In genomic region chr4:15712214-15712613, GRCh38 we compare ENCODE assay signal across 34 cellular contexts.
"Had no signal": no experiment of that assay in that cellular context is flagged by ENCODE, and none has a peak within 500 bp of the region (broad histone marks: within the 10 kb centered on the region; RNA-seq: fewer than 3 reads in every experiment).

No MANE protein-coding gene starts in this region.

- H3K9me3 Mint-ChIP-seq: activated CD4-positive, alpha-beta memory T cell treated with anti-CD3 and anti-CD28 coated beads, Interleukin-2, amount 10 ng/mL, durations not matched to agents 7 days and 5 days; activated CD4-positive, alpha-beta T cell treated with anti-CD3 and anti-CD28 coated beads, Interleukin-2, amount 10 ng/mL, durations not matched to agents 7 days and 5 days; activated naive CD4-positive, alpha-beta T cell treated with anti-CD3 and anti-CD28 coated beads, Interleukin-2, amount 10 ng/mL, durations not matched to agents 7 days and 5 days; activated naive CD4-positive, alpha-beta T cell treated with anti-CD3 and anti-CD28 coated beads, Interleukin-2, amount 50 U/mL, for 24 hours; activated T-cell treated with anti-CD3 and anti-CD28 coated beads, Interleukin-2, amount 50 U/mL, for 4 hours; activated T-helper 2 cell treated with anti-CD3 and anti-CD28 coated beads, Interferon-gamma antibody, Interleukin-2, Interleukin-4, amounts not matched to agents 10 μg/mL and 5 μg/mL and 100 μg/mL, durations not matched to agents 14 hours and 24 hours and 36 hours; brain; central memory CD8-positive, alpha-beta T cell; T-helper 1 cell treated with Interleukin-12 subunit alpha and Interleukin-12 subunit beta and Interleukin-4 antibody, amounts not matched to agents 30 μg/mL and 1 μg/mL, for 36 hours; T-helper 2 cell treated with Interferon-gamma antibody and Interleukin-4, amounts not matched to agents 5 μg/mL and 100 μg/mL, for 36 hours; WTC11 had no signal

- H3K27ac ChIP-seq: ascending aorta, cardiac muscle cell, VCaP had no signal

- H3K27me3 ChIP-seq: ascending aorta, cardiac muscle cell had no signal

- ATAC-seq: activated CD4-positive, CD25-positive, alpha-beta regulatory T cell treated with anti-CD3 and anti-CD28 coated beads, Interleukin-2, amount 50 U/mL, for 24 hours; activated CD8-positive, alpha-beta memory T cell treated with anti-CD3 and anti-CD28 coated beads, Interleukin-2, amount 10 ng/mL, durations not matched to agents 7 days and 5 days; activated CD8-positive, alpha-beta T cell treated with anti-CD3 and anti-CD28 coated beads, Interleukin-2, amount 10 ng/mL, durations not matched to agents 7 days and 5 days; activated T-cell treated with anti-CD3 and anti-CD28 coated beads, Interleukin-2, amount 50 U/mL, for 4 hours; WTC11 had no signal

- H3K9me3 ChIP-seq: ascending aorta had no signal

- H3K36me3 Mint-ChIP-seq: activated CD8-positive, alpha-beta memory T cell treated with anti-CD3 and anti-CD28 coated beads, Interleukin-2, amount 10 ng/mL, durations not matched to agents 7 days and 5 days; activated naive CD4-positive, alpha-beta T cell treated with anti-CD3 and anti-CD28 coated beads, Interleukin-2, amount 10 ng/mL, durations not matched to agents 7 days and 5 days; activated naive CD4-positive, alpha-beta T cell treated with anti-CD3 and anti-CD28 coated beads, Interleukin-2, amount 50 U/mL, for 24 hours; brain; WTC11 had no signal

- H3K4me3 ChIP-seq: ascending aorta, cardiac muscle cell had no signal

- DNase-seq: activated CD4-positive, alpha-beta memory T cell treated with anti-CD3 and anti-CD28 coated beads, Interleukin-2, amount 10 ng/mL, durations not matched to agents 7 days and 5 days; activated CD4-positive, alpha-beta T cell treated with anti-CD3 and anti-CD28 coated beads for 1 hour; activated CD4-positive, alpha-beta T cell treated with anti-CD3 and anti-CD28 coated beads for 4 hours; activated CD4-positive, alpha-beta T cell treated with anti-CD3 and anti-CD28 coated beads, Interleukin-2, amount 10 ng/mL, durations not matched to agents 7 days and 5 days; activated CD4-positive, alpha-beta T cell treated with anti-CD3 and anti-CD28 coated beads, Interleukin-2, amount 50 U/mL, for 48 hours; activated CD4-positive, CD25-positive, alpha-beta regulatory T cell; activated CD8-positive, alpha-beta memory T cell treated with anti-CD3 and anti-CD28 coated beads for 24 hours; activated CD8-positive, alpha-beta memory T cell treated with anti-CD3 and anti-CD28 coated beads, Interleukin-2, amount 10 ng/mL, durations not matched to agents 7 days and 5 days; activated CD8-positive, alpha-beta memory T cell treated with anti-CD3 and anti-CD28 coated beads, Interleukin-2, amount 50 U/mL, for 48 hours; activated CD8-positive, alpha-beta T cell treated with anti-CD3 and anti-CD28 coated beads, Interleukin-2, amount 10 ng/mL, durations not matched to agents 7 days and 5 days; activated effector memory CD4-positive, alpha-beta T cell treated with Interleukin-2 at 50 U/mL for 16 hours; activated gamma-delta T cell; activated naive CD4-positive, alpha-beta T cell treated with anti-CD3 and anti-CD28 coated beads, Interleukin-2, amount 10 ng/mL, durations not matched to agents 7 days and 5 days; activated naive CD4-positive, alpha-beta T cell treated with Interleukin-2 at 50 U/mL for 16 hours; activated T-cell treated with anti-CD3 and anti-CD28 coated beads, Interleukin-2, amount 50 U/mL, for 4 hours; amygdala; anterior cingulate cortex; caudate nucleus; cerebellar nuclear complex; T-helper 1 cell; T-helper 2 cell; T-helper 9 cell had no signal

- H3K27ac Mint-ChIP-seq: activated CD4-positive, alpha-beta memory T cell treated with anti-CD3 and anti-CD28 coated beads, Interleukin-2, amount 10 ng/mL, durations not matched to agents 7 days and 5 days; activated CD4-positive, alpha-beta T cell treated with anti-CD3 and anti-CD28 coated beads, Interleukin-2, amount 10 ng/mL, durations not matched to agents 7 days and 5 days; activated CD8-positive, alpha-beta memory T cell treated with anti-CD3 and anti-CD28 coated beads, Interleukin-2, amount 10 ng/mL, durations not matched to agents 7 days and 5 days; activated CD8-positive, alpha-beta T cell treated with anti-CD3 and anti-CD28 coated beads, Interleukin-2, amount 10 ng/mL, durations not matched to agents 7 days and 5 days; activated naive CD4-positive, alpha-beta T cell treated with anti-CD3 and anti-CD28 coated beads, Interleukin-2, amount 10 ng/mL, durations not matched to agents 7 days and 5 days; activated naive CD4-positive, alpha-beta T cell treated with anti-CD3 and anti-CD28 coated beads, Interleukin-2, amount 50 U/mL, for 24 hours; activated naive CD8-positive, alpha-beta T cell; activated T-helper 2 cell treated with anti-CD3 and anti-CD28 coated beads, Interferon-gamma antibody, Interleukin-2, Interleukin-4, amounts not matched to agents 10 μg/mL and 5 μg/mL and 100 μg/mL, durations not matched to agents 14 hours and 24 hours and 36 hours; brain; T-helper 1 cell treated with Interleukin-12 subunit alpha and Interleukin-12 subunit beta and Interleukin-4 antibody, amounts not matched to agents 30 μg/mL and 1 μg/mL, for 36 hours; T-helper 2 cell treated with Interferon-gamma antibody and Interleukin-4, amounts not matched to agents 5 μg/mL and 100 μg/mL, for 36 hours; WTC11 had no signal

- H3K27me3 Mint-ChIP-seq: activated CD4-positive, alpha-beta T cell treated with anti-CD3 and anti-CD28 coated beads, Interleukin-2, amount 10 ng/mL, durations not matched to agents 7 days and 5 days; activated naive CD4-positive, alpha-beta T cell treated with anti-CD3 and anti-CD28 coated beads, Interleukin-2, amount 10 ng/mL, durations not matched to agents 7 days and 5 days; activated naive CD4-positive, alpha-beta T cell treated with anti-CD3 and anti-CD28 coated beads, Interleukin-2, amount 50 U/mL, for 24 hours; activated naive CD8-positive, alpha-beta T cell; brain had no signal

- H3K36me3 ChIP-seq: ascending aorta, cardiac muscle cell had no signal

- H3K4me1 Mint-ChIP-seq: activated CD4-positive, alpha-beta memory T cell treated with anti-CD3 and anti-CD28 coated beads, Interleukin-2, amount 10 ng/mL, durations not matched to agents 7 days and 5 days; activated CD4-positive, alpha-beta T cell treated with anti-CD3 and anti-CD28 coated beads, Interleukin-2, amount 10 ng/mL, durations not matched to agents 7 days and 5 days; activated CD8-positive, alpha-beta memory T cell treated with anti-CD3 and anti-CD28 coated beads, Interleukin-2, amount 10 ng/mL, durations not matched to agents 7 days and 5 days; activated naive CD4-positive, alpha-beta T cell treated with anti-CD3 and anti-CD28 coated beads, Interleukin-2, amount 10 ng/mL, durations not matched to agents 7 days and 5 days; activated naive CD4-positive, alpha-beta T cell treated with anti-CD3 and anti-CD28 coated beads, Interleukin-2, amount 50 U/mL, for 24 hours; central memory CD8-positive, alpha-beta T cell had no signal

- H3K4me3 Mint-ChIP-seq: activated CD4-positive, alpha-beta memory T cell treated with anti-CD3 and anti-CD28 coated beads, Interleukin-2, amount 10 ng/mL, durations not matched to agents 7 days and 5 days; activated CD4-positive, alpha-beta T cell treated with anti-CD3 and anti-CD28 coated beads, Interleukin-2, amount 10 ng/mL, durations not matched to agents 7 days and 5 days; activated CD8-positive, alpha-beta memory T cell treated with anti-CD3 and anti-CD28 coated beads, Interleukin-2, amount 10 ng/mL, durations not matched to agents 7 days and 5 days; activated CD8-positive, alpha-beta T cell treated with anti-CD3 and anti-CD28 coated beads, Interleukin-2, amount 10 ng/mL, durations not matched to agents 7 days and 5 days; activated naive CD4-positive, alpha-beta T cell treated with anti-CD3 and anti-CD28 coated beads, Interleukin-2, amount 10 ng/mL, durations not matched to agents 7 days and 5 days; activated naive CD4-positive, alpha-beta T cell treated with anti-CD3 and anti-CD28 coated beads, Interleukin-2, amount 50 U/mL, for 24 hours; activated naive CD8-positive, alpha-beta T cell; activated T-cell treated with anti-CD3 and anti-CD28 coated beads, Interleukin-2, amount 50 U/mL, for 4 hours; brain; central memory CD8-positive, alpha-beta T cell; T-helper 1 cell treated with Interleukin-12 subunit alpha and Interleukin-12 subunit beta and Interleukin-4 antibody, amounts not matched to agents 30 μg/mL and 1 μg/mL, for 36 hours; T-helper 2 cell treated with Interferon-gamma antibody and Interleukin-4, amounts not matched to agents 5 μg/mL and 100 μg/mL, for 36 hours; WTC11 had no signal
